Comparison of ENCODE assay signal across 18 cellular contexts in the genomic region with DNA sequence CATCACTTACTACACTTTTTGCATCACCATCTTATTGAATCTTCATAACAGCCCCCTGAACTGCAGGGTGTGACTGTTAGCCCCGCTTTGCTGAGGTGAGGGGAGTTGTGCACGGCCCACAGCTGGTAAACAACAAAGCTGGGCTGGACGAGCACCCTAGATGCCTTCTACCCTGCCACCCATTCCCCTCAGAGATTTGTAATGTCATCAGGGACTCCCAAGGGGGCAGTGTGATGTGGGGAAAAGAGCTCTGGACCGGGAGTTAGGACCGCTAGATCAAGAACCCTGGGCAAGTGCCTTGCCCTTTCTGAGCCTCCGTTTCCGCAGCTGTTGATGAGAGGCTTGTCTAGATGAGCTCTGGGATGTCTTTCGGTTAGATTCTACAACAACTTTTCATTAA. TPM values are rescaled to one million over a fixed set of nuclear protein-coding genes. Genes with fewer than 3 reads are reported as not detected.
DNase-seq lines count a peak whose midpoint lies in the region; ATAC-seq and TF ChIP-seq lines count a peak whose summit lies in the region.
"Had no signal": no experiment of that assay in that cellular context is flagged by ENCODE, and none has a peak within 500 bp of the region (broad histone marks: within the 10 kb centered on the region; RNA-seq: fewer than 3 reads in every experiment).

No MANE protein-coding gene starts in this region.

- H3K79me2 ChIP-seq in DND-41 (ENCODE audit: insufficient read depth, low read length) (no peaks in the 10 kb centered on the region), osteoblast (ENCODE audit: insufficient read depth, low read length) (peaks cover 22% of the 10 kb centered on the region)

- H3K27ac Mint-ChIP-seq in HFFc6: no peak overlapping the region
- H3K27ac Mint-ChIP-seq: IgD-negative memory B cell; naive thymus-derived CD4-positive, alpha-beta T cell had no signal

- 0 out of 2 replicates have a peak, but pooled peaks cover 4% of the 10 kb centered on the region for H3K36me3 Mint-ChIP-seq in HFFc6 (ENCODE audit: low read depth)

- no peaks in the 10 kb centered on the region for H3K9me3 ChIP-seq in DND-41 (ENCODE audit: insufficient read depth, low read length, severe bottlenecking)
- no peaks in the 10 kb centered on the region for H3K9me3 ChIP-seq in osteoblast (ENCODE audit: low read depth, low read length)

- ATAC-seq in DND-41 (ENCODE audit: insufficient read depth, low read depth): no peak
- no peak for ATAC-seq in HG02642 (IDR thresholded peaks at IDR 0.05; ENCODE audit: poor library complexity, unreplicated experiment)
- ATAC-seq: naive thymus-derived CD4-positive, alpha-beta T cell had no signal

- H4K20me1 ChIP-seq in DND-41 (ENCODE audit: insufficient read depth, low read length) (no peaks in the 10 kb centered on the region), osteoblast (ENCODE audit: insufficient read depth, low read length) (peaks cover 9% of the 10 kb centered on the region)

- no peak overlapping the region for H3K4me3 ChIP-seq in DND-41 (ENCODE audit: low read depth in 1 of 2, low read length in 2 of 2)
- H3K4me3 ChIP-seq in brain microvascular endothelial cell (ENCODE audit: low read depth, low read length): no peak overlapping the region
- no peak overlapping the region for H3K4me3 ChIP-seq in osteoblast (ENCODE audit: insufficient read depth, low read length)
- H3K4me3 ChIP-seq: PC-9 had no signal

- no peaks in the 10 kb centered on the region; the same call in 1 of the 2 replicates for H3K27me3 Mint-ChIP-seq in HFFc6 (ENCODE audit: insufficient read depth)
- H3K27me3 Mint-ChIP-seq: IgD-negative memory B cell; naive thymus-derived CD4-positive, alpha-beta T cell had no signal

- in situ Hi-C loops in brain microvascular endothelial cell (cut with HindIII; ENCODE audit: low pct_ligation_motif_present, low sequenced_read_pairs): no loop called here

- DNase-seq in DND-41 (no peak), HFFc6 (no peak), brain microvascular endothelial cell (no peak), osteoblast (ENCODE audit: insufficient read length, low spot score, missing footprints) (peak; percentile 49), mucosa of gallbladder (ENCODE audit: low spot score) (no peak)
- no peak for DNase-seq in stimulated activated CD4-positive, alpha-beta T cell treated with anti-CD3 and anti-CD28 coated beads, Interleukin-15, amount 100 ng/mL, for 24 hours
- no peak for DNase-seq in activated CD8-positive, alpha-beta memory T cell treated with anti-CD3 and anti-CD28 coated beads, Interleukin-2, amount 50 U/mL, for 48 hours
- DNase-seq: activated gamma-delta T cell; anterior cingulate cortex; cortex of kidney; naive thymus-derived CD4-positive, alpha-beta T cell; NCI-H446 treated with DMSO at 0.1 percent for 48 hours; PC-9; stimulated activated CD4-positive, alpha-beta T cell treated with anti-CD3 and anti-CD28 coated beads, Interleukin-2, amount 100 ng/mL, for 48 hours; trophoblast cell had no signal

- H3K4me3 Mint-ChIP-seq in HFFc6: no peak overlapping the region
- H3K4me3 Mint-ChIP-seq: IgD-negative memory B cell; naive thymus-derived CD4-positive, alpha-beta T cell had no signal

- H3K27me3 ChIP-seq in DND-41 (ENCODE audit: insufficient read depth, low read length, poor library complexity): no peaks in the 10 kb centered on the region
- no peaks in the 10 kb centered on the region for H3K27me3 ChIP-seq in brain microvascular endothelial cell (replicated peaks)
- no peaks in the 10 kb centered on the region for H3K27me3 ChIP-seq in osteoblast (ENCODE audit: insufficient read depth, low read length)

- H3K4me2 ChIP-seq in DND-41 (ENCODE audit: insufficient read depth, low read length) (no peak overlapping the region), osteoblast (ENCODE audit: insufficient read depth, low read length) (no peak overlapping the region)
- H3K4me2 ChIP-seq: PC-9 had no signal

- H3K9me3 Mint-ChIP-seq in HFFc6: no peaks in the 10 kb centered on the region
- H3K9me3 Mint-ChIP-seq: IgD-negative memory B cell had no signal

- no peak overlapping the region for H2AFZ ChIP-seq in DND-41 (ENCODE audit: low read depth, low read length)
- H2AFZ ChIP-seq in osteoblast (ENCODE audit: low read length): no peak overlapping the region
- H2AFZ ChIP-seq: PC-9 had no signal

- H3K4me1 ChIP-seq in DND-41 (ENCODE audit: insufficient read depth, low read length) (peaks cover 25% of the 10 kb centered on the region), osteoblast (ENCODE audit: insufficient read depth, low read length) (peaks cover 39% of the 10 kb centered on the region)

- no peak overlapping the region for H3K9ac ChIP-seq in DND-41 (ENCODE audit: low read depth, low read length)

- H3K27ac ChIP-seq in DND-41 (ENCODE audit: low read length): no peak overlapping the region
- no peak overlapping the region for H3K27ac ChIP-seq in brain microvascular endothelial cell
- H3K27ac ChIP-seq in osteoblast (ENCODE audit: low read depth, low read length): no peak overlapping the region
- H3K27ac ChIP-seq: PC-9, VCaP had no signal

- peaks cover 38% of the 10 kb centered on the region for H3K4me1 Mint-ChIP-seq in HFFc6 (ENCODE audit: low read depth)

- TF ChIP-seq CTCF in DND-41 (IDR thresholded peaks at IDR 0.05; ENCODE audit: borderline replicate concordance, extremely low read depth, low read length, poor library complexity, severe bottlenecking) (peak; percentile 33), HFFc6 (IDR thresholded peaks at IDR 0.05) (0 out of 2 replicates have a peak, but pooled peaks have one; percentile 27), brain microvascular endothelial cell (IDR thresholded peaks at IDR 0.05; ENCODE audit: low read depth, low read length, missing control alignments) (peak; percentile 28), osteoblast (IDR thresholded peaks at IDR 0.05; ENCODE audit: extremely low read depth, low read depth, low read length) (no peak)

- no peaks in the 10 kb centered on the region for H3K36me3 ChIP-seq in DND-41 (ENCODE audit: insufficient read depth, low read length)
- H3K36me3 ChIP-seq in brain microvascular endothelial cell (replicated peaks): no peaks in the 10 kb centered on the region
- no peaks in the 10 kb centered on the region for H3K36me3 ChIP-seq in osteoblast (ENCODE audit: insufficient read depth, low read length)

RNA-seq across cellular contexts. Expression of gene PKIG, which starts 20.9 kb away (rescaled TPM):
- total RNA-seq in HFFc6 (2021; fragmentation: NEBNext Ultra II Directional; extraction: Animal tissue kit (Norgen Biotek cat#: 25700)): 10 to 100 TPM; 35.5 to 57.6 (median 52.0) TPM
- 94.6 and 107 TPM in 2 replicates for total RNA-seq in osteoblast
- 92.0 TPM for total RNA-seq in mucosa of gallbladder

RNA-seq across cellular contexts. Expression of gene ADA, which starts 48.2 kb away (rescaled TPM):
- 10 to 100 TPM; 11.0 to 15.9 (median 12.7) TPM for total RNA-seq in HFFc6 (2021; fragmentation: NEBNext Ultra II Directional; extraction: Animal tissue kit (Norgen Biotek cat#: 25700))
- total RNA-seq in osteoblast: 15.9 and 37.1 TPM in 2 replicates
- total RNA-seq in mucosa of gallbladder: 5.1 TPM
